22 cellular contexts compared by ENCODE assay signal in genomic region chr7:131548371-131548770, GRCh38.
"Had no signal": no experiment of that assay in that cellular context is flagged by ENCODE, and none has a peak within 500 bp of the region (broad histone marks: within the 10 kb centered on the region; RNA-seq: fewer than 3 reads in every experiment).

No MANE protein-coding gene starts in this region.

- DNase-seq: activated CD4-positive, alpha-beta T cell treated with anti-CD3 and anti-CD28 coated beads for 1 hour; activated CD4-positive, alpha-beta T cell treated with anti-CD3 and anti-CD28 coated beads, Interleukin-2, amount 50 U/mL, for 4 hours; activated gamma-delta T cell; activated T-cell treated with anti-CD3 and anti-CD28 coated beads, Interleukin-2, amount 50 U/mL, for 72 hours; dermis blood vessel endothelial cell; erythroblast; head of caudate nucleus; immature natural killer cell; mesenchymal stem cell; mucosa of descending colon; naive B cell; small intestine; stimulated activated CD4-positive, alpha-beta T cell treated with anti-CD3 and anti-CD28 coated beads, Interleukin-4, amount 100 ng/mL, for 24 hours; stomach; trophoblast cell had no signal

- H3K27me3 ChIP-seq: right atrium auricular region, stomach, vagina had no signal

- H3K9me3 ChIP-seq: mucosa of descending colon, prostate gland, right atrium auricular region, stomach, vagina had no signal

- H3K27ac Mint-ChIP-seq: activated naive CD8-positive, alpha-beta T cell; activated T-cell treated with anti-CD3 and anti-CD28 coated beads, Interleukin-2, amount 50 U/mL, for 72 hours; immature natural killer cell; naive B cell; stimulated activated effector memory CD8-positive, alpha-beta T cell treated with anti-CD3 and anti-CD28 coated beads, Interleukin-12 subunit alpha, Interleukin-12 subunit beta, amount 100 ng/mL, for 72 hours; T-helper 1 cell treated with Interleukin-12 subunit alpha and Interleukin-12 subunit beta and Interleukin-4 antibody, amounts not matched to agents 30 μg/mL and 1 μg/mL, for 36 hours had no signal

- FAIRE-seq: frontal cortex, small intestine had no signal

- H3K4me3 ChIP-seq: mucosa of descending colon, prostate gland, right atrium auricular region, stomach, vagina had no signal

- H3K9me3 Mint-ChIP-seq: activated T-cell treated with anti-CD3 and anti-CD28 coated beads, Interleukin-2, amount 50 U/mL, for 72 hours; immature natural killer cell; stimulated activated effector memory CD8-positive, alpha-beta T cell treated with anti-CD3 and anti-CD28 coated beads, Interleukin-12 subunit alpha, Interleukin-12 subunit beta, amount 100 ng/mL, for 72 hours; T-helper 1 cell treated with Interleukin-12 subunit alpha and Interleukin-12 subunit beta and Interleukin-4 antibody, amounts not matched to agents 30 μg/mL and 1 μg/mL, for 36 hours had no signal

- H3K27ac ChIP-seq: prostate gland, right atrium auricular region, stomach, vagina had no signal

- H3K4me1 ChIP-seq: prostate gland, vagina had no signal

- H3K36me3 ChIP-seq: prostate gland, right atrium auricular region, stomach, vagina had no signal

- ATAC-seq: activated T-cell treated with anti-CD3 and anti-CD28 coated beads, Interleukin-2, amount 50 U/mL, for 72 hours; mucosa of descending colon; stimulated activated effector memory CD8-positive, alpha-beta T cell treated with anti-CD3 and anti-CD28 coated beads, Interleukin-12 subunit alpha, Interleukin-12 subunit beta, amount 100 ng/mL, for 72 hours had no signal

- H3K4me3 Mint-ChIP-seq: activated naive CD8-positive, alpha-beta T cell; activated T-cell treated with anti-CD3 and anti-CD28 coated beads, Interleukin-2, amount 50 U/mL, for 72 hours; immature natural killer cell; naive B cell; stimulated activated effector memory CD8-positive, alpha-beta T cell treated with anti-CD3 and anti-CD28 coated beads, Interleukin-12 subunit alpha, Interleukin-12 subunit beta, amount 100 ng/mL, for 72 hours; T-helper 1 cell treated with Interleukin-12 subunit alpha and Interleukin-12 subunit beta and Interleukin-4 antibody, amounts not matched to agents 30 μg/mL and 1 μg/mL, for 36 hours had no signal

- H3K36me3 Mint-ChIP-seq: activated naive CD8-positive, alpha-beta T cell; immature natural killer cell; naive B cell; stimulated activated effector memory CD8-positive, alpha-beta T cell treated with anti-CD3 and anti-CD28 coated beads, Interleukin-12 subunit alpha, Interleukin-12 subunit beta, amount 100 ng/mL, for 72 hours had no signal
